Comparison of ENCODE assay signal across 1 cellular context in the genomic region with DNA sequence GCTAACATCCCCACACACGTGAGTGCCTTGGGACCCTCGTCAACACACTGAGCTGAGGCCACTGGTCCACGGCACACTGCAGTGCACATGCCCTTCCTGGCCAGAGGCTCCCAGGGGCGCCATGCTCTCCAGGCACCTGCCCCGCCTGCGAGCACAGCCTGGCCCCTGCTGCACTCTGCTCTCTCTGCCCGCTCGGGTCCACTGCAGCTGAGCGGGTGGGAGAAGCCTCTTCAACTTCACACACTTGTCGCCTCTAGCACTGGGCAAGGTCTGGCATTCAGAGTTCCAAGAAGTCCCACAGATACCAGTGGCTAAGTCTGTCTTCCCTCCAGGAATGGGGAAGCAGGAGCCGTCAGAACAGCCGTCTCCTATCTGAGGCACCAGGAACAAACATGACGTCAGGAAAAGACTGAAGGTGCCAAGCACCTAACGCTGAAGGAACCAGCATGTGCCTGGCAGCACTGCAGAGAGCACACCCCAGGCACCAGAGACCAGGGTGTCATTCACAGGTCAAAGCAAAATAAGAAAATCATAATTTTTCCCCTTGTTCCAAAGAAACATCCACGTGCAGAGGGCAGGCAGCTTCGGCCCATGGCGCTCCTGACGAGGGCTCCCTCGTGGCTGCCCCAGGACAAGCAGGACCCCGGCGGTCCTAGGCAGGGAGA.
TF ChIP-seq lines count a peak whose summit lies in the region.

No MANE protein-coding gene starts in this region.

TF ChIP-seq in GM23338, 12 proteins besides CTCF, POLR2A, EP300 and RAD21 (continued from another document):
- TF ChIP-seq, protein P1, sequence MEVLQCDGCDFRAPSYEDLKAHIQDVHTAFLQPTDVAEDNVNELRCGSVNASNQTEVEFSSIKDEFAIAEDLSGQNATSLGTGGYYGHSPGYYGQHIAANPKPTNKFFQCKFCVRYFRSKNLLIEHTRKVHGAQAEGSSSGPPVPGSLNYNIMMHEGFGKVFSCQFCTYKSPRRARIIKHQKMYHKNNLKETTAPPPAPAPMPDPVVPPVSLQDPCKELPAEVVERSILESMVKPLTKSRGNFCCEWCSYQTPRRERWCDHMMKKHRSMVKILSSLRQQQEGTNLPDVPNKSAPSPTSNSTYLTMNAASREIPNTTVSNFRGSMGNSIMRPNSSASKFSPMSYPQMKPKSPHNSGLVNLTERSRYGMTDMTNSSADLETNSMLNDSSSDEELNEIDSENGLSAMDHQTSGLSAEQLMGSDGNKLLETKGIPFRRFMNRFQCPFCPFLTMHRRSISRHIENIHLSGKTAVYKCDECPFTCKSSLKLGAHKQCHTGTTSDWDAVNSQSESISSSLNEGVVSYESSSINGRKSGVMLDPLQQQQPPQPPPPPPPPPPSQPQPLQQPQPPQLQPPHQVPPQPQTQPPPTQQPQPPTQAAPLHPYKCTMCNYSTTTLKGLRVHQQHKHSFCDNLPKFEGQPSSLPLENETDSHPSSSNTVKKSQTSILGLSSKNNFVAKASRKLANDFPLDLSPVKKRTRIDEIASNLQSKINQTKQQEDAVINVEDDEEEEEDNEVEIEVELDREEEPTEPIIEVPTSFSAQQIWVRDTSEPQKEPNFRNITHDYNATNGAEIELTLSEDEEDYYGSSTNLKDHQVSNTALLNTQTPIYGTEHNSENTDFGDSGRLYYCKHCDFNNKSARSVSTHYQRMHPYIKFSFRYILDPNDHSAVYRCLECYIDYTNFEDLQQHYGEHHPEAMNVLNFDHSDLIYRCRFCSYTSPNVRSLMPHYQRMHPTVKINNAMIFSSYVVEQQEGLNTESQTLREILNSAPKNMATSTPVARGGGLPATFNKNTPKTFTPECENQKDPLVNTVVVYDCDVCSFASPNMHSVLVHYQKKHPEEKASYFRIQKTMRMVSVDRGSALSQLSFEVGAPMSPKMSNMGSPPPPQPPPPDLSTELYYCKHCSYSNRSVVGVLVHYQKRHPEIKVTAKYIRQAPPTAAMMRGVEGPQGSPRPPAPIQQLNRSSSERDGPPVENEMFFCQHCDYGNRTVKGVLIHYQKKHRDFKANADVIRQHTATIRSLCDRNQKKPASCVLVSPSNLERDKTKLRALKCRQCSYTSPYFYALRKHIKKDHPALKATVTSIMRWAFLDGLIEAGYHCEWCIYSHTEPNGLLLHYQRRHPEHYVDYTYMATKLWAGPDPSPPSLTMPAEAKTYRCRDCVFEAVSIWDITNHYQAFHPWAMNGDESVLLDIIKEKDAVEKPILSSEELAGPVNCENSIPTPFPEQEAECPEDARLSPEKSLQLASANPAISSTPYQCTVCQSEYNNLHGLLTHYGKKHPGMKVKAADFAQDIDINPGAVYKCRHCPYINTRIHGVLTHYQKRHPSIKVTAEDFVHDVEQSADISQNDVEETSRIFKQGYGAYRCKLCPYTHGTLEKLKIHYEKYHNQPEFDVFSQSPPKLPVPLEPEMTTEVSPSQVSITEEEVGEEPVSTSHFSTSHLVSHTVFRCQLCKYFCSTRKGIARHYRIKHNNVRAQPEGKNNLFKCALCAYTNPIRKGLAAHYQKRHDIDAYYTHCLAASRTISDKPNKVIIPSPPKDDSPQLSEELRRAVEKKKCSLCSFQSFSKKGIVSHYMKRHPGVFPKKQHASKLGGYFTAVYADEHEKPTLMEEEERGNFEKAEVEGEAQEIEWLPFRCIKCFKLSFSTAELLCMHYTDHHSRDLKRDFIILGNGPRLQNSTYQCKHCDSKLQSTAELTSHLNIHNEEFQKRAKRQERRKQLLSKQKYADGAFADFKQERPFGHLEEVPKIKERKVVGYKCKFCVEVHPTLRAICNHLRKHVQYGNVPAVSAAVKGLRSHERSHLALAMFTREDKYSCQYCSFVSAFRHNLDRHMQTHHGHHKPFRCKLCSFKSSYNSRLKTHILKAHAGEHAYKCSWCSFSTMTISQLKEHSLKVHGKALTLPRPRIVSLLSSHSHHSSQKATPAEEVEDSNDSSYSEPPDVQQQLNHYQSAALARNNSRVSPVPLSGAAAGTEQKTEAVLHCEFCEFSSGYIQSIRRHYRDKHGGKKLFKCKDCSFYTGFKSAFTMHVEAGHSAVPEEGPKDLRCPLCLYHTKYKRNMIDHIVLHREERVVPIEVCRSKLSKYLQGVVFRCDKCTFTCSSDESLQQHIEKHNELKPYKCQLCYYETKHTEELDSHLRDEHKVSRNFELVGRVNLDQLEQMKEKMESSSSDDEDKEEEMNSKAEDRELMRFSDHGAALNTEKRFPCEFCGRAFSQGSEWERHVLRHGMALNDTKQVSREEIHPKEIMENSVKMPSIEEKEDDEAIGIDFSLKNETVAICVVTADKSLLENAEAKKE (CRISPR knock-in tag; IDR thresholded peaks at IDR 0.05), result no peak
